6 cellular contexts compared by ENCODE assay signal in the genomic region with DNA sequence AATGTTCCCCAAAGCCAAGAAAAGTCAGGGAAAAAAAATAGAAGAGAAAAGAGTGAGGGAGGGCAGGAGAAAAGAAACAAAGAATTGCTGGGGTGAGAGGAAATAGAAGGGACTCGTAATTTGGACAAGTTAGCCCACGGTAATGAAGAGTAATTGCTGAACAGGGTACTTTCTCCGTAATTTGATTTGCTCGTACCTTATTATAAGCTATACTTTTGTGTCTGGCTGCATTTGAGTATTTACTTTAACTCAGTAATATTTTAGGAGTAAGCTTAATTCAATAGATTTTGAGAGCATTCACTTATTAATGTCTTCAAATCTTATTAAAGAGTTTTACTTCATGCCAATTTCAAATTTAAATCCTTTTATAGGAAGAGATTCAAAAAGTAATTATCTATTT.
"Had no signal": no experiment of that assay in that cellular context is flagged by ENCODE, and none has a peak within 500 bp of the region (broad histone marks: within the 10 kb centered on the region; RNA-seq: fewer than 3 reads in every experiment).

No MANE protein-coding gene starts in this region.

- H3K4me3 ChIP-seq: GM23338, K562 had no signal

- ATAC-seq: GM23338, K562 had no signal

- DNase-seq: H9, HCEC 1CT, IMR-90, KG1 had no signal

- H2AFZ ChIP-seq: GM23338 had no signal

- H3K4me2 ChIP-seq: GM23338 had no signal
